ENCODE assay signal across 8 cellular contexts in genomic region chr7:64665980-64666674, GRCh38. TPM values are rescaled to one million over a fixed set of nuclear protein-coding genes. Genes with fewer than 3 reads are reported as not detected.
DNase-seq lines count a peak whose midpoint lies in the region; ATAC-seq, FAIRE-seq and TF ChIP-seq lines count a peak whose summit lies in the region.

Gene ZNF107, plus strand, starts transcription at chr7:64666133. Its CDS starts 150 bp downstream, at chr7:64666283.

- POLR2A ChIA-PET in H1 (lab: Charles Lee; ENCODE audit: partially characterized antibody) = interaction anchor here (0.7 to 2.8 kb wide), 10 partner anchors 9 to 128 kb away, joined by 3 to 12 read pairs (median 4); partner anchors contain the start of gene ZNF138

- H3K14ac ChIP-seq in H1 (ENCODE audit: insufficient read length) (no peak within 1 kb of the TSS), mesenchymal stem cell (ENCODE audit: low read length in 2 of 2) (peak within 1 kb of the TSS in 1 of 2 experiments; percentile 75)

- H4K8ac ChIP-seq in H1 (ENCODE audit: extremely low read depth, insufficient read depth, low read length) = peak within 1 kb of the TSS; percentile 96
- H4K8ac ChIP-seq in mesenchymal stem cell (ENCODE audit: low read length) = peak within 1 kb of the TSS; percentile 94

- TF ChIP-seq CTCF in H1 (IDR thresholded peaks at IDR 0.05; ENCODE audit: control extremely low read depth in 1 of 3, insufficient read depth in 1 of 3, low read depth in 1 of 3, low read length in 3 of 3) = no peak

- H3K4me2 ChIP-seq in H1 (ENCODE audit: insufficient read depth in 1 of 2, low read depth in 2 of 2, low read length in 2 of 2) = peak within 1 kb of the TSS; percentile 56 to 71
- peak within 1 kb of the TSS; percentile 95 for H3K4me2 ChIP-seq in mesenchymal stem cell (ENCODE audit: low read length, poor library complexity, severe bottlenecking)

- H2BK12ac ChIP-seq in H1 (ENCODE audit: low read depth, low read length) = no peak within 1 kb of the TSS
- no peak within 1 kb of the TSS for H2BK12ac ChIP-seq in mesenchymal stem cell (ENCODE audit: low read length in 2 of 2)

- CTCF ChIA-PET in H1 (lab: Charles Lee; ENCODE audit: partially characterized antibody) = no interaction called here

- H3K9me3 ChIP-seq in H1 (ENCODE audit: insufficient read depth in 2 of 2, low read depth in 1 of 2, low read length in 1 of 2) (no peaks in the 10 kb centered on the region), mesenchymal stem cell (ENCODE audit: control insufficient read depth, low read length) (no peaks in the 10 kb centered on the region)

- H3K23me2 ChIP-seq in H1 (ENCODE audit: low read depth, low read length) = peaks cover 2% of the 10 kb centered on the region; the same call in 1 of the 2 replicates

- H4K5ac ChIP-seq in H1 (ENCODE audit: insufficient read length, low read depth, low read length) = peak within 1 kb of the TSS; percentile 74

- no peak within 1 kb of the TSS for H3K4ac ChIP-seq in H1 (replicated peaks; ENCODE audit: insufficient read length, low read depth, low read length)
- H3K4ac ChIP-seq in mesenchymal stem cell (ENCODE audit: low read depth in 1 of 2, low read length in 2 of 2) = peak within 1 kb of the TSS in 1 of 2 experiments; percentile 35

- peak; percentile 36 for FAIRE-seq in H1 (lab: Jason Lieb, UNC)

- H2BK120ac ChIP-seq in H1 (replicated peaks; ENCODE audit: low read depth, low read length) (no peak within 1 kb of the TSS), mesenchymal stem cell (ENCODE audit: low read depth, low read length) (no peak within 1 kb of the TSS)

- TF ChIP-seq RAD21 in H1 (IDR thresholded peaks at IDR 0.05 in 1 of 2, conservative IDR thresholded peaks at IDR 0.05 in 1 of 2; ENCODE audit: low read depth in 2 of 2, low read length in 2 of 2) = no peak

- H3K36me3 ChIP-seq in H1 (ENCODE audit: control insufficient read depth in 2 of 4, insufficient read depth in 4 of 4, low read length in 3 of 4) (peaks cover 0 to 4% (median 3%) of the 10 kb centered on the region in 4 experiments; a peak in 2 of 8 replicates), mesenchymal stem cell (ENCODE audit: control insufficient read depth in 1 of 2, insufficient read depth in 2 of 2, low read depth in 1 of 2, low read length in 2 of 2) (peaks cover 14 to 22% of the 10 kb centered on the region in 2 experiments)

- H3K18ac ChIP-seq in H1 (ENCODE audit: extremely low read depth, low read length) (peak within 1 kb of the TSS; percentile 48), mesenchymal stem cell (ENCODE audit: low read depth in 1 of 2, low read length in 2 of 2) (peak within 1 kb of the TSS; percentile 59 to 66)

- TF ChIP-seq POLR2A in H1 (IDR thresholded peaks at IDR 0.05; ENCODE audit: control extremely low read depth in 1 of 2, low read depth in 2 of 2, low read length in 2 of 2) = peak; percentile 83 to 96

- H3K4me3 ChIP-seq in H1 (ENCODE audit: extremely low read depth in 1 of 4, insufficient read depth in 2 of 4, low read depth in 3 of 4, low read length in 4 of 4) (peak within 1 kb of the TSS; percentile 69 to 93 (median 82)), mesenchymal stem cell (ENCODE audit: insufficient read depth in 1 of 2, low read depth in 1 of 2, low read length in 2 of 2) (peak within 1 kb of the TSS; percentile 88 to 97)

- H3K27me3 ChIP-seq in H1 (replicated peaks in 1 of 4; ENCODE audit: control insufficient read depth in 3 of 4, extremely low read depth in 1 of 4, insufficient read depth in 3 of 4, low read length in 3 of 4) = no peaks in the 10 kb centered on the region
- no peaks in the 10 kb centered on the region for H3K27me3 ChIP-seq in mesenchymal stem cell (ENCODE audit: control insufficient read depth in 1 of 2, insufficient read depth in 1 of 2, low read length in 2 of 2)

- DNase-seq in COLO668 (lab: John Stamatoyannopoulos, UW; ENCODE audit: unreplicated experiment) (peak; percentile 85), HT1080 (ENCODE audit: low read depth) (peak; percentile 93), NOMO-1 treated with DMSO at 0.1 percent for 48 hours (lab: John Stamatoyannopoulos, UW; ENCODE audit: unreplicated experiment) (peak; percentile 95), H1 (ENCODE audit: low read depth in 1 of 2, low spot score in 2 of 2) (peak; percentile 79), mesenchymal stem cell (peak; percentile 94)
- DNase-seq in activated CD8-positive, alpha-beta memory T cell treated with anti-CD3 and anti-CD28 coated beads for 4 hours (ENCODE audit: low read depth in 2 of 2) = peak; percentile 60 to 70
- DNase-seq in stimulated activated CD8-positive, alpha-beta memory T cell treated with anti-CD3 and anti-CD28 coated beads, Interleukin-12 subunit alpha, Interleukin-12 subunit beta, amount 100 ng/mL, for 4 hours (ENCODE audit: low read depth) = peak; percentile 67

- ATAC-seq in GM21360 (IDR thresholded peaks at IDR 0.05; ENCODE audit: unreplicated experiment) = peak; percentile 97

- H3K79me1 ChIP-seq in H1 (ENCODE audit: low read depth, low read length) (0 out of 2 replicates have a peak, but pooled peaks cover 2% of the 10 kb centered on the region), mesenchymal stem cell (replicated peaks; ENCODE audit: low read length, poor library complexity, severe bottlenecking) (peaks cover 12% of the 10 kb centered on the region)

- H2BK5ac ChIP-seq in H1 (ENCODE audit: low read depth, low read length) = peak within 1 kb of the TSS; percentile 66
- peak within 1 kb of the TSS; percentile 66 for H2BK5ac ChIP-seq in mesenchymal stem cell (ENCODE audit: low read depth, low read length, poor library complexity, severe bottlenecking)

- H3K56ac ChIP-seq in H1 (replicated peaks; ENCODE audit: insufficient read length, low read depth, low read length) = no peak within 1 kb of the TSS

- H2AFZ ChIP-seq in H1 (ENCODE audit: low read length) (peak within 1 kb of the TSS; percentile 88), mesenchymal stem cell (ENCODE audit: low read depth, low read length) (peak within 1 kb of the TSS; percentile 98)

- H3K27ac ChIP-seq in H1 (ENCODE audit: low read depth, low read length) (peak within 1 kb of the TSS; percentile 84), mesenchymal stem cell (ENCODE audit: low read length, poor library complexity, severe bottlenecking) (peak within 1 kb of the TSS; percentile 59)

- no peak within 1 kb of the TSS for H2BK20ac ChIP-seq in H1 (ENCODE audit: low read length)

- H2AK5ac ChIP-seq in H1 (ENCODE audit: low read depth, low read length) = no peak within 1 kb of the TSS
- H2AK5ac ChIP-seq in mesenchymal stem cell (ENCODE audit: low read length, severe bottlenecking) = no peak within 1 kb of the TSS

- H3K4me1 ChIP-seq in H1 (replicated peaks in 1 of 4; ENCODE audit: control insufficient read depth in 3 of 4, insufficient read depth in 4 of 4, low read length in 3 of 4) (no peaks in the 10 kb centered on the region), mesenchymal stem cell (ENCODE audit: control insufficient read depth, insufficient read depth, low read depth, low read length) (no peaks in the 10 kb centered on the region)

- H4K91ac ChIP-seq in H1 (replicated peaks; ENCODE audit: insufficient read length, low read length) (no peak within 1 kb of the TSS), mesenchymal stem cell (ENCODE audit: low read length) (peak within 1 kb of the TSS; percentile 27)

- peaks cover 0 to 3% of the 10 kb centered on the region in 2 experiments for H4K20me1 ChIP-seq in H1 (replicated peaks in 1 of 2; ENCODE audit: control insufficient read depth in 1 of 2, insufficient read depth in 2 of 2, low read length in 2 of 2)

- H2BK15ac ChIP-seq in H1 (ENCODE audit: low read length) (no peak within 1 kb of the TSS), mesenchymal stem cell (ENCODE audit: low read depth, poor library complexity, severe bottlenecking) (no peak within 1 kb of the TSS)

- TF ChIP-seq EP300 in H1 (IDR thresholded peaks at IDR 0.05; ENCODE audit: borderline replicate concordance in 1 of 2, low read depth in 2 of 2, low read length in 2 of 2) = no peak

- peak within 1 kb of the TSS; percentile 84 to 93 (median 88) for H3K9ac ChIP-seq in H1 (replicated peaks in 1 of 4; ENCODE audit: extremely low read depth in 1 of 4, low read depth in 3 of 4, low read length in 3 of 4)
- H3K9ac ChIP-seq in mesenchymal stem cell (ENCODE audit: low read length) = peak within 1 kb of the TSS; percentile 93

- H3K79me2 ChIP-seq in H1 (ENCODE audit: control insufficient read depth in 1 of 2, insufficient read depth in 2 of 2, low read length in 2 of 2) = peaks cover 4 to 44% of the 10 kb centered on the region in 2 experiments; a peak in 2 of 4 replicates

- H3K23ac ChIP-seq in H1 (ENCODE audit: insufficient read length) (no peak within 1 kb of the TSS), mesenchymal stem cell (ENCODE audit: low read length in 2 of 2) (peak within 1 kb of the TSS in 1 of 2 experiments; percentile 69)

- WGBS in H1 (ENCODE audit: extremely low coverage in 1 of 2, insufficient coverage in 1 of 2, insufficient read length in 1 of 2, insufficient replicate concordance in 2 of 2, low coverage in 1 of 2, low lambda C conversion rate in 2 of 2, missing lambda C conversion rate in 1 of 2), 2 experiments = 0% methylated on average over 30 of the region's 37 CpGs; no CpG with 5 or more reads in 1 of the 2 experiments
- 2% methylated on average over 31 of the region's 37 CpGs for WGBS in mesenchymal stem cell

TF ChIP-seq in H1, 55 proteins besides CTCF, POLR2A, EP300 and RAD21 (continues in another document):
- peak; percentile 49 for TF ChIP-seq KDM4A (IDR thresholded peaks at IDR 0.05; ENCODE audit: low read depth, low read length, severe bottlenecking)
- no peak for TF ChIP-seq CHD1 (IDR thresholded peaks at IDR 0.05; ENCODE audit: low read depth, low read length)
- TF ChIP-seq SIX5 (IDR thresholded peaks at IDR 0.05; ENCODE audit: low read depth, low read length) = no peak

RNA-seq across cellular contexts. Expression of gene ZNF107, which starts in this region (rescaled TPM):
- total RNA-seq in HT1080 (2014; rRNA removed; shearing (Covaris generic)) = 2.5 and 3.4 TPM in 2 replicates
- polyA plus RNA-seq in HT1080 (2015; cell fraction: cytosol; rRNA removed) = 1.8 and 2.3 TPM in 2 replicates
- 3.4 and 3.5 TPM in 2 replicates for polyA plus RNA-seq in HT1080 (2015; cell fraction: nucleus; rRNA removed)
- 27.5 and 31.0 TPM in 2 replicates for total RNA-seq in H1 (2021; fragmentation: NEBNext Ultra II Directional; extraction: Animal tissue kit (Norgen Biotek cat#: 25700))
- 3.4 and 3.5 TPM in 2 replicates for polyA plus RNA-seq in H1 (2011; rRNA removed)
- 4.7 TPM for polyA plus RNA-seq in H1 (2011; cell fraction: cytosol; rRNA removed)
- polyA plus RNA-seq in H1 (2011; cell fraction: nucleus; rRNA removed) = 25.5 TPM
- 3.4 to 9.8 TPM (median 5.2 TPM) in 4 replicates for polyA plus RNA-seq in H1 (2012, experiment 1 of 2)
- polyA plus RNA-seq in H1 (2012, experiment 2 of 2) = 0.26 TPM
- 27.5 TPM for polyA plus RNA-seq in H1 (2013, experiment 1 of 2)
- 23.6 TPM for polyA plus RNA-seq in H1 (2013, experiment 2 of 2)
- 24.9 and 33.7 TPM in 2 replicates for polyA minus RNA-seq in H1 (2011; rRNA and poly(A)+ RNA removed)
- 12.2 TPM for polyA minus RNA-seq in H1 (2011; cell fraction: cytosol; rRNA and poly(A)+ RNA removed)
- 79.0 TPM for polyA minus RNA-seq in H1 (2011; cell fraction: nucleus; rRNA and poly(A)+ RNA removed)
- 3.0 TPM for polyA plus RNA-seq in mesenchymal stem cell (2013, experiment 1 of 2)
- 2.9 TPM for polyA plus RNA-seq in mesenchymal stem cell (2013, experiment 2 of 2)

Comparison
In these comparisons a context has a peak if more than half of its experiments do, and no peak if none do; other contexts are left out.
1. Peak in every context shown above with its lines: DNase-seq, ATAC-seq, H3K4me3 ChIP-seq and H3K27ac ChIP-seq.